In the genomic region with DNA sequence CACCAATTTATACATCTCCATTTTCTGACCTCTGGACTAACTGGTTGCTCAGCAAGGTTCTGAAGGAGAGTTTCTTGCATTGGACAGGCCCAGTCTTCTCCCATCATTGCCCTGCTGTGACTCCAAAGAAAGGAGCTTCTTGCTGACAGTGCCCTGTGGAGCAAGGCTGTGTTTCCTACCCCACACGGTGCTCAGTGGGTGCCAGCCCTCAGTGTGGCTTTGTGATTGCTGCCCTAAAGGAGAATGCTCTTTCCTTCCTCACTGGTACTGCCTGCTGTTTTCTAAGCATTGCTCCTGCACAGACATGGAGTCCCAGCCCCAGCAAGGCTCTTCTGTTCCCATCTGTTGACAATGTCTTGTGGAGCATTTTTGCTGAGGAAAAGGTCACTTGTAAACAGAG, we compare ENCODE assay signal across 1 cellular context.
TF ChIP-seq lines count a peak whose summit lies in the region.

No MANE protein-coding gene starts in this region.

TF ChIP-seq in IMR-90, 13 proteins besides CTCF, POLR2A, EP300 and RAD21:
- TF ChIP-seq, protein P1, sequence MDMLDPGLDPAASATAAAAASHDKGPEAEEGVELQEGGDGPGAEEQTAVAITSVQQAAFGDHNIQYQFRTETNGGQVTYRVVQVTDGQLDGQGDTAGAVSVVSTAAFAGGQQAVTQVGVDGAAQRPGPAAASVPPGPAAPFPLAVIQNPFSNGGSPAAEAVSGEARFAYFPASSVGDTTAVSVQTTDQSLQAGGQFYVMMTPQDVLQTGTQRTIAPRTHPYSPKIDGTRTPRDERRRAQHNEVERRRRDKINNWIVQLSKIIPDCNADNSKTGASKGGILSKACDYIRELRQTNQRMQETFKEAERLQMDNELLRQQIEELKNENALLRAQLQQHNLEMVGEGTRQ (IDR thresholded peaks at IDR 0.05; ENCODE audit: low read depth, low read length), result no peak
- TF ChIP-seq CHD1 (IDR thresholded peaks at IDR 0.05; ENCODE audit: low read depth, low read length), result no peak
- TF ChIP-seq NFE2L2 (IDR thresholded peaks at IDR 0.05; ENCODE audit: low read depth, low read length), result no peak
- no peak for TF ChIP-seq FOS (IDR thresholded peaks at IDR 0.05; ENCODE audit: low read depth, low read length)
- TF ChIP-seq, protein P2, sequence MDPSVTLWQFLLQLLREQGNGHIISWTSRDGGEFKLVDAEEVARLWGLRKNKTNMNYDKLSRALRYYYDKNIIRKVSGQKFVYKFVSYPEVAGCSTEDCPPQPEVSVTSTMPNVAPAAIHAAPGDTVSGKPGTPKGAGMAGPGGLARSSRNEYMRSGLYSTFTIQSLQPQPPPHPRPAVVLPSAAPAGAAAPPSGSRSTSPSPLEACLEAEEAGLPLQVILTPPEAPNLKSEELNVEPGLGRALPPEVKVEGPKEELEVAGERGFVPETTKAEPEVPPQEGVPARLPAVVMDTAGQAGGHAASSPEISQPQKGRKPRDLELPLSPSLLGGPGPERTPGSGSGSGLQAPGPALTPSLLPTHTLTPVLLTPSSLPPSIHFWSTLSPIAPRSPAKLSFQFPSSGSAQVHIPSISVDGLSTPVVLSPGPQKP (IDR thresholded peaks at IDR 0.05; ENCODE audit: borderline replicate concordance, low read depth, low read length), result no peak
- TF ChIP-seq SMC3 (IDR thresholded peaks at IDR 0.05; ENCODE audit: low read depth, low read length), result no peak
- TF ChIP-seq RCOR1 (IDR thresholded peaks at IDR 0.05; ENCODE audit: insufficient replicate concordance, low read length), result no peak
